ENCODE assay signal across 9 cellular contexts in the genomic region with DNA sequence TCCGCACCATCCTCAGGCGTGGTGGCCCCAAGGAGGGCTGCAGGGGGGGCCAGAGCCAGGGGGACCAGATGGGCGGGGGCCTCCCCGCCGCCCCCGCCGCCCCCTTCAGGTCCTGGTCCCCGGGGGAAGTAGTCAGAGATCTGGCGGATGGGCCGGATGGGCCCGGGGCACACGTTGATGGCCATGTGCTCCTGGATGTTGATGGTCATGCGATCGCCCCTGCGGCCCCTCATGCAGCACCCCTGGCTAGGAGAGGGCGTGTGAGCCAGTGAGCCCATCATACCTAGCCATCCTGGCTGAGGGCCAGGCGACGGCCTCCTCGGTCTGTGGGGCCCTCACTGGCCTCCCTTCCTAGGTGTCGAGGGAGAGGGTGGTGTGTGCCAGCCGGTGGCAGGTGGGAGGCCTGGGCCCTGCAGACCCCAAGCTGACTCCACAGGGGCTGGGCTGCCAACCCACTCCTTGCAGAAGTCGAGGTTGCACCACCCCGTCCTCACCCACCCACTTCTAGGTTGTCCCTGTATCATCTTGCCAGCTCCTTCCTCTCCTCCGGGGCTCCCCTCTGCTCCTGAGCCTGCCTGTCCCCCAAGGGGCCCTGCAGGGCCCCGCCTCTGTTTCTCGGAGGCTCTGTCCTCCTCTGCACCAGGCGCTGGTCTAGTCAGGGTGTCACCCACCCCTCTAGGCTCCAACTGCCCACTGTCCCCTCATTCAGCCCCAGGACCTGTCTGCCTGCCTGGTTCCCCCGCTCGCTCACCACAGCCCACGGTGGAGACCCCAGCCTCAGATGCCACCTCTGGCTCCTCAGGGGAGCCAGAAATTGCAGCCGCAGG. TPM values are rescaled to one million over a fixed set of nuclear protein-coding genes. Genes with fewer than 3 reads are reported as not detected.
DNase-seq lines count a peak whose midpoint lies in the region; ATAC-seq and TF ChIP-seq lines count a peak whose summit lies in the region.
"Had no signal": no experiment of that assay in that cellular context is flagged by ENCODE, and none has a peak within 500 bp of the region (broad histone marks: within the 10 kb centered on the region; RNA-seq: fewer than 3 reads in every experiment).

No MANE protein-coding gene starts in this region.

- peaks cover 15% of the 10 kb centered on the region for H3F3A ChIP-seq in neural progenitor cell (ENCODE audit: low read depth)

- DNase-seq in CD4-positive, alpha-beta T cell, result no peak
- DNase-seq in Jurkat, Clone E6-1 (ENCODE audit: low read depth, low spot score), result no peak
- DNase-seq in coronary artery (ENCODE audit: low spot score) (no peak), neural progenitor cell (ENCODE audit: low spot score) (no peak), islet precursor cell (no peak), posterior vena cava (ENCODE audit: low spot score) (no peak), D341Med (ENCODE audit: low spot score) (no peak), thyroid gland (no peak)

- no peaks in the 10 kb centered on the region for H3K79me2 ChIP-seq in neural progenitor cell (ENCODE audit: low read depth)

- H3K4me3 ChIP-seq in Jurkat, Clone E6-1 (ENCODE audit: low read length), result peak overlapping the region; percentile 59
- peak overlapping the region; percentile 70 for H3K4me3 ChIP-seq in coronary artery
- peak overlapping the region; percentile 61 for H3K4me3 ChIP-seq in neural progenitor cell
- no peak overlapping the region for H3K4me3 ChIP-seq in thyroid gland (replicated peaks in 1 of 3)

- POLR2A ChIA-PET in CD4-positive, alpha-beta T cell (lab: Charles Lee), result interaction anchor here (0.7 kb wide), 1 partner anchor 344 kb away, joined by 4 read pairs; no protein-coding TSS in a partner anchor

- H3K27ac Mint-ChIP-seq in CD4-positive, alpha-beta T cell, result no peak overlapping the region
- H3K27ac Mint-ChIP-seq in neural progenitor cell, result no peak overlapping the region

- no peaks in the 10 kb centered on the region for H3K9me3 ChIP-seq in CD4-positive, alpha-beta T cell (ENCODE audit: control insufficient read depth, low read length)
- H3K9me3 ChIP-seq in neural progenitor cell (ENCODE audit: low read depth) (no peaks in the 10 kb centered on the region), thyroid gland (no peaks in the 10 kb centered on the region)

- H3K27me3 Mint-ChIP-seq in CD4-positive, alpha-beta T cell, result peaks cover 22% of the 10 kb centered on the region
- H3K27me3 Mint-ChIP-seq in neural progenitor cell (ENCODE audit: insufficient read depth, low read depth), result peaks cover 9% of the 10 kb centered on the region

- peak overlapping the region; percentile 88 for H3K4me2 ChIP-seq in neural progenitor cell

- H3K4me1 Mint-ChIP-seq in CD4-positive, alpha-beta T cell (ENCODE audit: low read depth), result peaks cover 16% of the 10 kb centered on the region
- peaks cover 15% of the 10 kb centered on the region for H3K4me1 Mint-ChIP-seq in neural progenitor cell

- CTCF ChIA-PET in CD4-positive, alpha-beta T cell (lab: Charles Lee), result no interaction called here

- H3K36me3 ChIP-seq in neural progenitor cell, result no peaks in the 10 kb centered on the region
- H3K36me3 ChIP-seq in thyroid gland, result no peaks in the 10 kb centered on the region

- H3K36me3 Mint-ChIP-seq in CD4-positive, alpha-beta T cell (ENCODE audit: low read depth), result no peaks in the 10 kb centered on the region
- peaks cover 3% of the 10 kb centered on the region for H3K36me3 Mint-ChIP-seq in neural progenitor cell

- H3K9ac ChIP-seq in neural progenitor cell, result no peak overlapping the region

- 11 to 23% methylated on average over 11 of the region's 31 CpGs for WGBS in thyroid gland, 2 donors

- H3K27me3 ChIP-seq in CD4-positive, alpha-beta T cell (ENCODE audit: control insufficient read depth, insufficient read depth, low read length), result peaks cover 20% of the 10 kb centered on the region
- H3K27me3 ChIP-seq in neural progenitor cell (peaks cover 41% of the 10 kb centered on the region), thyroid gland (peaks cover 20% of the 10 kb centered on the region)

- no peak for TF ChIP-seq CTCF in CD4-positive, alpha-beta T cell (IDR thresholded peaks at IDR 0.05)
- no peak for TF ChIP-seq CTCF in coronary artery (IDR thresholded peaks at IDR 0.05)
- no peak for TF ChIP-seq CTCF in neural progenitor cell (IDR thresholded peaks at IDR 0.05)
- TF ChIP-seq CTCF in thyroid gland (IDR thresholded peaks at IDR 0.05), result no peak

- H3K4me3 Mint-ChIP-seq in CD4-positive, alpha-beta T cell, result peak overlapping the region; percentile 76
- H3K4me3 Mint-ChIP-seq in neural progenitor cell, result peak overlapping the region; percentile 87

- no peaks in the 10 kb centered on the region for H4K20me1 ChIP-seq in neural progenitor cell (ENCODE audit: low read depth)

- TF ChIP-seq POLR2A in thyroid gland (IDR thresholded peaks at IDR 0.05), result no peak

- H3K27ac ChIP-seq in CD4-positive, alpha-beta T cell (ENCODE audit: low read depth, low read length), result no peak overlapping the region
- H3K27ac ChIP-seq in coronary artery (no peak overlapping the region), neural progenitor cell (no peak overlapping the region), thyroid gland (no peak overlapping the region)

- H3K9me3 Mint-ChIP-seq in CD4-positive, alpha-beta T cell, result no peaks in the 10 kb centered on the region
- H3K9me3 Mint-ChIP-seq in neural progenitor cell, result peaks cover 2% of the 10 kb centered on the region

- peak overlapping the region; percentile 48 for H2AFZ ChIP-seq in neural progenitor cell (replicated peaks)

- H3K4me1 ChIP-seq in neural progenitor cell (peaks cover 16% of the 10 kb centered on the region), thyroid gland (peaks cover 12 to 18% of the 10 kb centered on the region in 2 donors)

- intact Hi-C loops in CD4-positive, alpha-beta T cell (cut with DNase I, micrococcal nuclease), result loop anchor here in 1 of 2 experiments (5.0 kb wide), 1 partner anchor 308 kb away; no protein-coding TSS in a partner anchor
- intact Hi-C loops in posterior vena cava (cut with DNase I) (no loop called here), thyroid gland (cut with DNase I) (no loop called here)

- no peak for ATAC-seq in CD4-positive, alpha-beta T cell (ENCODE audit: poor library complexity)

RNA-seq across cellular contexts. Expression of gene DOC2A, which starts 0.6 kb away (rescaled TPM):
- under 1 TPM; 0.14 TPM for total RNA-seq in CD4-positive, alpha-beta T cell
- polyA plus RNA-seq in Jurkat, Clone E6-1 (2012; ENCODE audit: insufficient read depth, insufficient read length), result 20.6 TPM
- total RNA-seq in neural progenitor cell (ENCODE audit: low replicate concordance), result 3.1 and 8.1 TPM in 2 replicates
- total RNA-seq in posterior vena cava, result under 1 TPM; 0.28 to 0.33 TPM
- total RNA-seq in thyroid gland, result 1 to 10 TPM in 1 of 4 donors, under 1 TPM in 2, not detected in 1; 0.22 to 1.2 (median 0.94) TPM

RNA-seq across cellular contexts. Expression of gene C16orf92, which starts 12.8 kb away (rescaled TPM):
- total RNA-seq in CD4-positive, alpha-beta T cell, result not detected
- not detected for polyA plus RNA-seq in Jurkat, Clone E6-1 (2012; ENCODE audit: insufficient read depth, insufficient read length)
- total RNA-seq in neural progenitor cell (ENCODE audit: low replicate concordance), result not detected in 2 replicates
- total RNA-seq in posterior vena cava, result not detected
- not detected for total RNA-seq in thyroid gland
- total RNA-seq: omental fat pad had no signal

RNA-seq across cellular contexts. Expression of gene INO80E, which starts 14.2 kb away (rescaled TPM):
- total RNA-seq in CD4-positive, alpha-beta T cell, result 10 to 100 TPM; 54.6 to 57.6 TPM
- polyA plus RNA-seq in Jurkat, Clone E6-1 (2012; ENCODE audit: insufficient read depth, insufficient read length), result 128 TPM
- total RNA-seq in neural progenitor cell (ENCODE audit: low replicate concordance) (104 and 129 TPM in 2 replicates), posterior vena cava (10 to 100 TPM; 42.2 to 46.0 TPM), thyroid gland (100 to 1,000 TPM in 3 of 4 donors, 10 to 100 TPM in 1; 45.9 to 165 (median 142) TPM)

RNA-seq across cellular contexts. Expression of gene HIRIP3, which starts 14.8 kb away (rescaled TPM):
- 10 to 100 TPM in 1 of 2 experiments, 1 to 10 TPM in 1; 8.5 to 11.8 TPM for total RNA-seq in CD4-positive, alpha-beta T cell
- 80.4 TPM for polyA plus RNA-seq in Jurkat, Clone E6-1 (2012; ENCODE audit: insufficient read depth, insufficient read length)
- total RNA-seq in neural progenitor cell (ENCODE audit: low replicate concordance) (4.7 and 14.1 TPM in 2 replicates), posterior vena cava (10 to 100 TPM; 12.1 to 14.2 TPM), thyroid gland (10 to 100 TPM; 10.7 to 23.1 (median 18.4) TPM)

RNA-seq across cellular contexts. Expression of gene TLCD3B, which starts 20.9 kb away (rescaled TPM):
- total RNA-seq in CD4-positive, alpha-beta T cell, result not detected
- polyA plus RNA-seq in Jurkat, Clone E6-1 (2012; ENCODE audit: insufficient read depth, insufficient read length), result 5.9 TPM
- total RNA-seq in neural progenitor cell (ENCODE audit: low replicate concordance) (2.4 and 9.0 TPM in 2 replicates), posterior vena cava (not detected), thyroid gland (under 1 TPM in 2 of 4 donors, not detected in 2; 0.54 to 0.79 TPM)
- total RNA-seq: omental fat pad had no signal

Comparison
In these comparisons a context has a peak if more than half of its experiments do, and no peak if none do; other contexts are left out.
1. H3K4me3 ChIP-seq: peak in Jurkat, Clone E6-1 (single experiment), coronary artery (single experiment) and neural progenitor cell (single experiment); none in thyroid gland (0 of 3).